In the genomic region with DNA sequence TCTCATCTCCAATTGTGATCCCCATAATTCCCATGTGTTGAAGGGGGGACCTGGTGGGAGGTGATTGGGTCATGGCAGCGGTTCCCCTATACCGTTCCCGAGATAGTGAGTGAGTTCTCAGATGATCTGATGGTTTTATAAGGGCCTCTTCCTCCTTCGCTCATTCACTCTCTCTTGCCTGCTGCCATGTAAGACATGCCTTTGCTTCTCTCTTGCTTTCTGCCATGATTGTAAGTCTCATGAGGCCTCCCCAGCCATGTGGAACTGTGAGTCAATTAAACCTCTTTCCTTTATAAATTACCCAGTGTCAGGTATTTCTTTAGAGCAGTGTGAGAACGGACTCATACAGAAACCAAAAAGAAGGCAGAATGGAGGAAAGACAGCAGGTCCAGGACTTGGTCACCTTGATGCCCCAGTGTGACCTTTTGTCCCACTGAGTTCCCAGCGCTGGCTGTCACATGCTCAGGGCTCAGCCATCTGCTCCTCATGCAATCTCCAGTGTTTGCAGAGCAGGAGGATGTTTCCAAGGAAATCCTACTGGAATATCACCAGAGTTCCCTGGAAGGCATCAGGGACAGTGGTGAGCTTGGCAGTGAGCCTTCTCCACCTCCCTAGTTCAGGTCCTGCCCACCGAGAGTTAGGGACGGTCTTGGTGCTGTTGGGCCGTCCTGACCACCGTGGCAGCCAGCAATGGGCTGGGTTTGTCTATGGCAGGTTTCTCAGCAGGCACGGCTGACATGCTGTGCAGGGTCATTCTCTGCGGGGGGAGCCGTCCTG, we compare ENCODE assay signal across 28 cellular contexts.
A peak's percentile ranks its signal among the peaks of the same experiment; 100 is the strongest.
DNase-seq lines count a peak whose midpoint lies in the region; ATAC-seq and TF ChIP-seq lines count a peak whose summit lies in the region.
"Had no signal": no experiment of that assay in that cellular context is flagged by ENCODE, and none has a peak within 500 bp of the region (broad histone marks: within the 10 kb centered on the region; RNA-seq: fewer than 3 reads in every experiment).

No MANE protein-coding gene starts in this region.

- H3K27me3 ChIP-seq in right cardiac atrium (ENCODE audit: control insufficient read depth, insufficient read depth) (no peaks in the 10 kb centered on the region), right atrium auricular region (no peaks in the 10 kb centered on the region), upper lobe of right lung (no peaks in the 10 kb centered on the region)
- H3K27me3 ChIP-seq: adrenal gland, body of pancreas, dorsolateral prefrontal cortex, hepatocyte, left lung had no signal

- DNase-seq in right cardiac atrium (peak in 2 of 3 donors; percentile 21 to 56), right atrium auricular region (ENCODE audit: low spot score) (no peak), NCI-H2171 treated with DMSO at 0.1 percent for 48 hours (lab: John Stamatoyannopoulos, UW) (peak; percentile 70), left lobe of liver (ENCODE audit: low spot score) (no peak), upper lobe of right lung (no peak)
- DNase-seq in activated CD4-positive, alpha-beta T cell treated with anti-CD3 and anti-CD28 coated beads, Interleukin-2, amount 10 ng/mL, durations not matched to agents 7 days and 5 days: no peak
- DNase-seq: activated CD4-positive, alpha-beta T cell treated with anti-CD3 and anti-CD28 coated beads for 36 hours; activated naive CD4-positive, alpha-beta T cell treated with Interleukin-2 at 50 U/mL for 16 hours; activated T-cell treated with anti-CD3 and anti-CD28 coated beads, Interleukin-2, amount 50 U/mL, for 4 hours; adrenal gland; body of pancreas; cerebellar nuclear complex; dorsolateral prefrontal cortex; GOT3; left lung; midbrain; naive thymus-derived CD8-positive, alpha-beta T cell; NCI-H1092; NCI-H1930; NCI-H226; stimulated activated CD4-positive, alpha-beta T cell treated with anti-CD3 and anti-CD28 coated beads, Interleukin-2, amount 100 ng/mL, for 24 hours; trophoblast cell had no signal

- H3K36me3 ChIP-seq in right atrium auricular region (no peaks in the 10 kb centered on the region), upper lobe of right lung (no peaks in the 10 kb centered on the region)
- H3K36me3 ChIP-seq: adrenal gland, gastroesophageal sphincter, left lung had no signal

- CTCF ChIA-PET in activated CD4-positive, alpha-beta T cell treated with anti-CD3 and anti-CD28 coated beads, Interleukin-2, amount 10 ng/mL, durations not matched to agents 7 days and 5 days (lab: Charles Lee): interaction anchor here (1.2 to 1.8 kb wide), 3 partner anchors 9 to 149 kb away, joined by 3 to 7 read pairs (median 3); no protein-coding TSS in a partner anchor

- H3K4me1 ChIP-seq in right cardiac atrium (ENCODE audit: control insufficient read depth, insufficient read depth, low read length) (peaks cover 4% of the 10 kb centered on the region), right atrium auricular region (peaks cover 0 to 14% of the 10 kb centered on the region in 2 donors), upper lobe of right lung (peaks cover 18% of the 10 kb centered on the region)
- H3K4me1 ChIP-seq: body of pancreas had no signal

- WGBS in right cardiac atrium: 74% methylated on average over 13 of the region's 13 CpGs

- intact Hi-C loops in right cardiac atrium (cut with DNase I) (no loop called here), upper lobe of right lung (cut with DNase I) (no loop called here)

- H3K36me3 Mint-ChIP-seq in activated CD4-positive, alpha-beta T cell treated with anti-CD3 and anti-CD28 coated beads, Interleukin-2, amount 10 ng/mL, durations not matched to agents 7 days and 5 days (ENCODE audit: low read depth): peaks cover 4% of the 10 kb centered on the region
- H3K36me3 Mint-ChIP-seq: naive thymus-derived CD8-positive, alpha-beta T cell had no signal

- H3K27ac Mint-ChIP-seq in activated CD4-positive, alpha-beta T cell treated with anti-CD3 and anti-CD28 coated beads, Interleukin-2, amount 10 ng/mL, durations not matched to agents 7 days and 5 days: no peak overlapping the region
- H3K27ac Mint-ChIP-seq: activated CD4-positive, alpha-beta T cell treated with anti-CD3 and anti-CD28 coated beads for 36 hours; T-helper 2 cell treated with Interferon-gamma antibody and Interleukin-4, amounts not matched to agents 5 μg/mL and 100 μg/mL, for 36 hours had no signal

- H3K4me1 Mint-ChIP-seq in activated CD4-positive, alpha-beta T cell treated with anti-CD3 and anti-CD28 coated beads, Interleukin-2, amount 10 ng/mL, durations not matched to agents 7 days and 5 days: peaks cover 21% of the 10 kb centered on the region

- POLR2A ChIA-PET in activated CD4-positive, alpha-beta T cell treated with anti-CD3 and anti-CD28 coated beads, Interleukin-2, amount 10 ng/mL, durations not matched to agents 7 days and 5 days (lab: Charles Lee): no interaction called here

- H3K4me3 ChIP-seq in right cardiac atrium (ENCODE audit: low read length) (no peak overlapping the region), right atrium auricular region (no peak overlapping the region), upper lobe of right lung (no peak overlapping the region)
- H3K4me3 ChIP-seq: adrenal gland, body of pancreas, dorsolateral prefrontal cortex, gastroesophageal sphincter, hepatocyte, left lung, smooth muscle cell had no signal

- no peak overlapping the region for H3K27ac ChIP-seq in right cardiac atrium (ENCODE audit: low read length)
- no peak overlapping the region for H3K27ac ChIP-seq in right atrium auricular region
- H3K27ac ChIP-seq in upper lobe of right lung: no peak overlapping the region
- H3K27ac ChIP-seq: body of pancreas, C4-2B, gastroesophageal sphincter, hepatocyte, left lung had no signal

- H3K4me3 Mint-ChIP-seq in activated CD4-positive, alpha-beta T cell treated with anti-CD3 and anti-CD28 coated beads, Interleukin-2, amount 10 ng/mL, durations not matched to agents 7 days and 5 days: no peak overlapping the region
- H3K4me3 Mint-ChIP-seq: activated CD4-positive, alpha-beta T cell treated with anti-CD3 and anti-CD28 coated beads for 36 hours; activated T-cell treated with anti-CD3 and anti-CD28 coated beads, Interleukin-2, amount 50 U/mL, for 4 hours; T-helper 2 cell treated with Interferon-gamma antibody and Interleukin-4, amounts not matched to agents 5 μg/mL and 100 μg/mL, for 36 hours had no signal

- TF ChIP-seq CTCF in right atrium auricular region (IDR thresholded peaks at IDR 0.05): no peak
- no peak for TF ChIP-seq CTCF in upper lobe of right lung (IDR thresholded peaks at IDR 0.05)

- ATAC-seq in right cardiac atrium (peak in 1 of 2 donors; percentile 34), left lobe of liver (peak; percentile 28), GM18519 (IDR thresholded peaks at IDR 0.05; ENCODE audit: low FRiP score, unreplicated experiment) (no peak), upper lobe of right lung (no peak)
- ATAC-seq: activated CD4-positive, alpha-beta T cell treated with anti-CD3 and anti-CD28 coated beads for 36 hours; activated T-cell treated with anti-CD3 and anti-CD28 coated beads, Interleukin-2, amount 50 U/mL, for 4 hours; body of pancreas; gastroesophageal sphincter; left lung; naive thymus-derived CD8-positive, alpha-beta T cell had no signal

- H3K9me3 ChIP-seq in right cardiac atrium (ENCODE audit: control insufficient read depth, low read length) (no peaks in the 10 kb centered on the region), right atrium auricular region (no peaks in the 10 kb centered on the region), upper lobe of right lung (no peaks in the 10 kb centered on the region)
- H3K9me3 ChIP-seq: adrenal gland, body of pancreas, gastroesophageal sphincter, left lung had no signal

- no peaks in the 10 kb centered on the region for H3K27me3 Mint-ChIP-seq in activated CD4-positive, alpha-beta T cell treated with anti-CD3 and anti-CD28 coated beads, Interleukin-2, amount 10 ng/mL, durations not matched to agents 7 days and 5 days
- H3K27me3 Mint-ChIP-seq: activated CD4-positive, alpha-beta T cell treated with anti-CD3 and anti-CD28 coated beads for 36 hours; naive thymus-derived CD8-positive, alpha-beta T cell had no signal

- H3K9me3 Mint-ChIP-seq in activated CD4-positive, alpha-beta T cell treated with anti-CD3 and anti-CD28 coated beads, Interleukin-2, amount 10 ng/mL, durations not matched to agents 7 days and 5 days: peaks cover 3% of the 10 kb centered on the region
- H3K9me3 Mint-ChIP-seq: activated T-cell treated with anti-CD3 and anti-CD28 coated beads, Interleukin-2, amount 50 U/mL, for 4 hours; naive thymus-derived CD8-positive, alpha-beta T cell; T-helper 2 cell treated with Interferon-gamma antibody and Interleukin-4, amounts not matched to agents 5 μg/mL and 100 μg/mL, for 36 hours had no signal

Comparison
In these comparisons a context has a peak if more than half of its experiments do, and no peak if none do; other contexts are left out.
1. DNase-seq: peak in right cardiac atrium (2 of 3) and NCI-H2171 treated with DMSO at 0.1 percent for 48 hours (single experiment); none in right atrium auricular region (single experiment), left lobe of liver (single experiment), activated CD4-positive, alpha-beta T cell treated with anti-CD3 and anti-CD28 coated beads, Interleukin-2, amount 10 ng/mL, durations not matched to agents 7 days and 5 days (single experiment) and upper lobe of right lung (single experiment).